8 cellular contexts compared by ENCODE assay signal in genomic region chr19:16324384-16325160, GRCh38. TPM values are rescaled to one million over a fixed set of nuclear protein-coding genes. Genes with fewer than 3 reads are reported as not detected.
DNase-seq lines count a peak whose midpoint lies in the region; ATAC-seq and TF ChIP-seq lines count a peak whose summit lies in the region.

TSS of gene KLF2 (plus strand) at chr19:16324826. CDS start at chr19:16324924, 98 bp downstream.

- DNase-seq in CD1c-positive myeloid dendritic cell (ENCODE audit: extremely low spot score): peak; percentile 97
- peak; percentile 89 for DNase-seq in RWPE1 (ENCODE audit: low spot score)
- DNase-seq in activated effector memory CD4-positive, alpha-beta T cell treated with anti-CD3 and anti-CD28 coated beads, Interleukin-2, amount 50 U/mL, for 16 hours: peak; percentile 96
- peak in 1 of 2 donors; percentile 22 for DNase-seq in foreskin keratinocyte
- peak; percentile 87 for DNase-seq in neural progenitor cell (ENCODE audit: low spot score)
- DNase-seq in stomach: peak; percentile 93

- intact Hi-C loops in stomach (cut with DNase I; ENCODE audit: low total_unique reads): loop anchor here (10.0 kb wide), 1 partner anchor 50 kb away; no protein-coding TSS in a partner anchor

- no peaks in the 10 kb centered on the region for H3K36me3 Mint-ChIP-seq in neural progenitor cell

- 0 to 1% (median 1%) methylated on average over 28 to 105 of the region's 105 CpGs for WGBS in stomach, 5 donors

- peak within 1 kb of the TSS; percentile 44 for H3K4me3 ChIP-seq in neural progenitor cell
- H3K4me3 ChIP-seq in stomach: peak within 1 kb of the TSS; percentile 77 to 94 (median 84)

- peaks cover 37% of the 10 kb centered on the region for H4K20me1 ChIP-seq in neural progenitor cell (ENCODE audit: low read depth)

- POLR2A ChIA-PET in RWPE1 (lab: Yijun Ruan, JAX; ENCODE audit: low non-redundant PET): no interaction called here

- no peak within 1 kb of the TSS for H3K9ac ChIP-seq in neural progenitor cell

- no peaks in the 10 kb centered on the region for H3K79me2 ChIP-seq in neural progenitor cell (ENCODE audit: low read depth)

- CTCF ChIA-PET in RWPE1 (lab: Yijun Ruan, JAX): no interaction called here

- no peaks in the 10 kb centered on the region for H3K9me3 ChIP-seq in neural progenitor cell (ENCODE audit: low read depth)
- no peaks in the 10 kb centered on the region for H3K9me3 ChIP-seq in stomach

- no peaks in the 10 kb centered on the region for H3K36me3 ChIP-seq in neural progenitor cell
- peaks cover 16 to 32% (median 27%) of the 10 kb centered on the region in 4 donors for H3K36me3 ChIP-seq in stomach

- H2AFZ ChIP-seq in neural progenitor cell (replicated peaks): peak within 1 kb of the TSS; percentile 90

- H3K4me2 ChIP-seq in neural progenitor cell: peak within 1 kb of the TSS; percentile 82

- no peak for TF ChIP-seq POLR2A in stomach (IDR thresholded peaks at IDR 0.05)

- peaks cover 12% of the 10 kb centered on the region for H3F3A ChIP-seq in neural progenitor cell (ENCODE audit: low read depth)

- TF ChIP-seq CTCF in RWPE1 (conservative IDR thresholded peaks at IDR 0.05; ENCODE audit: low read depth) (no peak), foreskin keratinocyte (conservative IDR thresholded peaks at IDR 0.05) (no peak), neural progenitor cell (IDR thresholded peaks at IDR 0.05) (no peak), stomach (IDR thresholded peaks at IDR 0.05) (no peak)

- H3K27ac Mint-ChIP-seq in neural progenitor cell: no peak within 1 kb of the TSS

- H3K27me3 ChIP-seq in foreskin keratinocyte (peaks cover 49% of the 10 kb centered on the region), neural progenitor cell (peaks cover 98% of the 10 kb centered on the region), stomach (no peaks in the 10 kb centered on the region)

- H3K4me1 ChIP-seq in foreskin keratinocyte (no peaks in the 10 kb centered on the region), neural progenitor cell (peaks cover 11% of the 10 kb centered on the region), stomach (peaks cover 28 to 57% (median 43%) of the 10 kb centered on the region in 4 donors)

- H3K27ac ChIP-seq in RWPE1 (peak within 1 kb of the TSS; percentile 54), foreskin keratinocyte (peak within 1 kb of the TSS; percentile 29), neural progenitor cell (no peak within 1 kb of the TSS), stomach (peak within 1 kb of the TSS; percentile 91 to 98 (median 97))

- TF ChIP-seq EP300 in stomach (IDR thresholded peaks at IDR 0.05): no peak

- H3K27me3 Mint-ChIP-seq in neural progenitor cell (ENCODE audit: insufficient read depth, low read depth): peaks cover 50% of the 10 kb centered on the region

- no peaks in the 10 kb centered on the region for H3K9me3 Mint-ChIP-seq in neural progenitor cell

- H3K4me3 Mint-ChIP-seq in neural progenitor cell: peak within 1 kb of the TSS; percentile 71

- ATAC-seq in GM19351 (IDR thresholded peaks at IDR 0.05; ENCODE audit: unreplicated experiment) (peak; percentile 58), HG03521 (IDR thresholded peaks at IDR 0.05; ENCODE audit: unreplicated experiment) (peak; percentile 67), foreskin keratinocyte (peak; percentile 85)

- peaks cover 4% of the 10 kb centered on the region for H3K4me1 Mint-ChIP-seq in neural progenitor cell

RNA-seq across cellular contexts. Expression of gene KLF2, which starts in this region (rescaled TPM):
- total RNA-seq in foreskin keratinocyte (0.32 and 0.65 TPM in 2 replicates), neural progenitor cell (ENCODE audit: low replicate concordance) (not detected in 2 replicates), stomach (100 to 1,000 TPM in 1 of 5 donors, 10 to 100 TPM in 4; 31.0 to 107 (median 72.3) TPM)
- polyA plus RNA-seq in foreskin keratinocyte (0.22 and 0.32 TPM in 2 replicates), stomach (10 to 100 TPM in 2 of 3 donors, 1 to 10 TPM in 1; 9.5 to 69.5 (median 16.7) TPM)

Comparison
In these comparisons a context has a peak if more than half of its experiments do, and no peak if none do; other contexts are left out.
1. RNA of gene KLF2 (total RNA-seq): 31.0 to 107 TPM in stomach; 0.32 to 0.65 TPM in foreskin keratinocyte and not detected in neural progenitor cell; every median in the first group is over 10 times any median in the second.
2. Peak in ATAC-seq and H3K27ac ChIP-seq in foreskin keratinocyte; RNA of the gene not detected or under 1 TPM.
3. Peak in DNase-seq, H3K4me3 ChIP-seq and H3K4me2 ChIP-seq in neural progenitor cell; RNA of the gene not detected or under 1 TPM.
4. Peak in every context shown above with its lines, with median percentiles within 50 percentile points of each other: ATAC-seq.